In genomic region chr9:127423934-127424668, GRCh38 we compare ENCODE assay signal across 8 cellular contexts. TPM values are rescaled to one million over a fixed set of nuclear protein-coding genes. Genes with fewer than 3 reads are reported as not detected.
A peak's percentile ranks its signal among the peaks of the same experiment; 100 is the strongest.
DNase-seq lines count a peak whose midpoint lies in the region; ATAC-seq, FAIRE-seq and TF ChIP-seq lines count a peak whose summit lies in the region.

Gene ZNF79 (plus strand): TSS chr9:127424382. CDS start chr9:127424788, 406 bp downstream.

- peaks cover 43% of the 10 kb centered on the region for H3K79me2 ChIP-seq in keratinocyte (ENCODE audit: control insufficient read depth, insufficient read depth, low read length)

- no peaks in the 10 kb centered on the region for H3K27me3 ChIP-seq in keratinocyte (ENCODE audit: control insufficient read depth, extremely low read depth, insufficient read depth, low read length)

- H3K4me1 ChIP-seq in keratinocyte (ENCODE audit: control insufficient read depth, extremely low read depth, insufficient read depth, low read length) = peaks cover 34% of the 10 kb centered on the region

- peak within 1 kb of the TSS; percentile 92 for H3K27ac ChIP-seq in keratinocyte (ENCODE audit: control insufficient read depth, insufficient read depth, low read length)

- dilution Hi-C loops in keratinocyte (cut with MboI; ENCODE audit: extremely low pct_ligation_motif_present, low sequenced_read_pairs) = no loop called here

- H3K9me1 ChIP-seq in keratinocyte (ENCODE audit: control insufficient read depth, extremely low read depth, insufficient read depth, low read length) = no peaks in the 10 kb centered on the region

- peak; percentile 95 for FAIRE-seq in GM19239 (lab: Jason Lieb, UNC)
- peak; percentile 9 for FAIRE-seq in keratinocyte (lab: Jason Lieb, UNC)

- no peaks in the 10 kb centered on the region for H4K20me1 ChIP-seq in keratinocyte (ENCODE audit: control insufficient read depth, extremely low read depth, insufficient read depth, low read length)

- peak within 1 kb of the TSS; percentile 70 to 98 (median 96) for H3K4me3 ChIP-seq in keratinocyte (ENCODE audit: control insufficient read depth in 2 of 3, extremely low read depth in 1 of 3, insufficient read depth in 2 of 3, low read depth in 1 of 3, low read length in 3 of 3)

- H3K36me3 ChIP-seq in keratinocyte (ENCODE audit: control insufficient read depth in 2 of 2, extremely low read depth in 1 of 2, insufficient read depth in 2 of 2, low read length in 2 of 2) = peaks cover 4 to 5% of the 10 kb centered on the region in 2 experiments

- TF ChIP-seq CTCF in keratinocyte (optimal IDR thresholded peaks at IDR 0.05 in 1 of 3, IDR thresholded peaks at IDR 0.05 in 1 of 3, conservative IDR thresholded peaks at IDR 0.05 in 1 of 3; ENCODE audit: extremely low read depth in 1 of 3, insufficient read depth in 2 of 3, low read length in 3 of 3) = no peak

- peak within 1 kb of the TSS; percentile 96 for H2AFZ ChIP-seq in keratinocyte (ENCODE audit: control insufficient read depth, low read length)

- peak; percentile 93 for DNase-seq in Ammon's horn (ENCODE audit: low spot score)
- DNase-seq in GM19239 (ENCODE audit: insufficient read length, low spot score) = peak; percentile 93
- peak; percentile 89 for DNase-seq in NCI-H510A (lab: John Stamatoyannopoulos, UW)
- peak; percentile 92 for DNase-seq in activated CD4-positive, CD25-positive, alpha-beta regulatory T cell treated with anti-CD3 and anti-CD28 coated beads, Interleukin-2, amount 50 U/mL, for 72 hours
- peak; percentile 93 for DNase-seq in cerebellar cortex (ENCODE audit: low spot score)
- DNase-seq in keratinocyte (ENCODE audit: low read depth, low spot score) = no peak
- peak; percentile 89 for DNase-seq in stimulated activated CD4-positive, alpha-beta T cell treated with anti-CD3 and anti-CD28 coated beads, Interleukin-12 subunit alpha, Interleukin-12 subunit beta, amount 100 ng/mL, for 4 hours

- no peaks in the 10 kb centered on the region for H3K9me3 ChIP-seq in keratinocyte (ENCODE audit: control insufficient read depth, low read depth, low read length)

- peak within 1 kb of the TSS; percentile 99 for H3K4me2 ChIP-seq in keratinocyte (ENCODE audit: control insufficient read depth, extremely low read depth, insufficient read depth, low read depth, low read length)

- peak within 1 kb of the TSS; percentile 92 for H3K9ac ChIP-seq in keratinocyte (ENCODE audit: control insufficient read depth, extremely low read depth, insufficient read depth, low read length)

- peak; percentile 86 for ATAC-seq in HG03439 (IDR thresholded peaks at IDR 0.05; ENCODE audit: unreplicated experiment)

RNA-seq across cellular contexts. Expression of gene ZNF79, which starts in this region (rescaled TPM):
- 4.3 to 6.6 TPM (median 4.8 TPM) in 3 replicates for polyA plus RNA-seq in keratinocyte
- 2.6 TPM for polyA plus RNA-seq in keratinocyte (2011; ENCODE audit: low read depth)
- 3.0 and 4.8 TPM in 2 replicates for polyA plus RNA-seq in keratinocyte (2011; cell fraction: cytosol; rRNA removed)
- polyA plus RNA-seq in keratinocyte (2011; cell fraction: nucleus; rRNA removed) = 10.7 and 11.3 TPM in 2 replicates
- polyA plus RNA-seq in keratinocyte (2012; ENCODE audit: low replicate concordance) = 3.6 and 4.8 TPM in 2 replicates
- 9.1 to 16.4 TPM (median 14.9 TPM) in 3 replicates for polyA minus RNA-seq in keratinocyte
- polyA minus RNA-seq in keratinocyte (2011; cell fraction: cytosol; rRNA and poly(A)+ RNA removed) = 6.5 TPM
- 8.7 and 10.6 TPM in 2 replicates for polyA minus RNA-seq in keratinocyte (2011; cell fraction: nucleus; rRNA and poly(A)+ RNA removed)
